ENCODE assay signal across 8 cellular contexts in genomic region chr2:148645925-148646559, GRCh38. TPM values are rescaled to one million over a fixed set of nuclear protein-coding genes. Genes with fewer than 3 reads are reported as not detected.
DNase-seq lines count a peak whose midpoint lies in the region; TF ChIP-seq lines count a peak whose summit lies in the region.

No MANE protein-coding gene starts in this region.

- peak overlapping the region; percentile 70 for H3K4me3 ChIP-seq in HAP-1
- H3K4me3 ChIP-seq in Loucy (ENCODE audit: low read length, poor library complexity, severe bottlenecking) = peak overlapping the region; percentile 95
- peak overlapping the region; percentile 85 for H3K4me3 ChIP-seq in left ventricle myocardium inferior

- H3K27me3 ChIP-seq in HAP-1 (ENCODE audit: low read depth) = peaks cover 4% of the 10 kb centered on the region
- no peaks in the 10 kb centered on the region for H3K27me3 ChIP-seq in Loucy (ENCODE audit: insufficient read depth, low read length, poor library complexity, severe bottlenecking)
- no peaks in the 10 kb centered on the region for H3K27me3 ChIP-seq in left ventricle myocardium inferior (ENCODE audit: low read depth)

- H3F3A ChIP-seq in Loucy (ENCODE audit: low read depth) = no peaks in the 10 kb centered on the region

- peak overlapping the region; percentile 100 for H3K27ac ChIP-seq in left ventricle myocardium inferior (replicated peaks)

- H3K9me3 ChIP-seq in HAP-1 (no peaks in the 10 kb centered on the region), Loucy (ENCODE audit: insufficient read depth, low read depth, low read length) (no peaks in the 10 kb centered on the region), left ventricle myocardium inferior (replicated peaks) (no peaks in the 10 kb centered on the region)

- H2AFZ ChIP-seq in Loucy (ENCODE audit: low read length) = no peak overlapping the region

- peak overlapping the region; percentile 74 for H3K4me2 ChIP-seq in Loucy (ENCODE audit: low read depth, low read length, poor library complexity, severe bottlenecking)

- H3K4me1 ChIP-seq in HAP-1 (peaks cover 6% of the 10 kb centered on the region), Loucy (ENCODE audit: insufficient read depth, low read length, poor library complexity, severe bottlenecking) (peaks cover 50% of the 10 kb centered on the region), left ventricle myocardium inferior (peaks cover 65% of the 10 kb centered on the region)

- no peaks in the 10 kb centered on the region for H3K9me2 ChIP-seq in Loucy (replicated peaks; ENCODE audit: low read depth, low read length)

- no peak for TF ChIP-seq CTCF in Loucy (conservative IDR thresholded peaks at IDR 0.05; ENCODE audit: low read length)
- TF ChIP-seq CTCF in left ventricle myocardium inferior (IDR thresholded peaks at IDR 0.05; ENCODE audit: borderline replicate concordance) = no peak

- in situ Hi-C loops in HAP-1 (cut with MboI; ENCODE audit: low sequenced_read_pairs) = no loop called here

- DNase-seq in GM03348 (ENCODE audit: low spot score) = peak; percentile 87
- DNase-seq in HAP-1 (ENCODE audit: low spot score in 2 of 2) = peak; percentile 69 to 84
- peak; percentile 83 for DNase-seq in SK-N-DZ (ENCODE audit: low spot score)
- peak; percentile 72 for DNase-seq in amniotic stem cell (lab: John Stamatoyannopoulos, UW)
- DNase-seq in left ventricle myocardium inferior = no peak
- peak; percentile 79 for DNase-seq in putamen (ENCODE audit: low spot score)
- DNase-seq in OCI-M2 (lab: John Stamatoyannopoulos, UW; ENCODE audit: unreplicated experiment) = no peak

- intact Hi-C loops in left ventricle myocardium inferior (cut with micrococcal nuclease) = no loop called here

- H3K36me3 ChIP-seq in HAP-1 (replicated peaks) (no peaks in the 10 kb centered on the region), Loucy (ENCODE audit: insufficient read depth, low read length) (no peaks in the 10 kb centered on the region), left ventricle myocardium inferior (no peaks in the 10 kb centered on the region)

- H3K9ac ChIP-seq in Loucy (ENCODE audit: low read depth, low read length, poor library complexity, severe bottlenecking) = peak overlapping the region; percentile 73

- peaks cover 54% of the 10 kb centered on the region for H4K20me1 ChIP-seq in Loucy (ENCODE audit: insufficient read depth, low read length, poor library complexity, severe bottlenecking)

- peaks cover 58% of the 10 kb centered on the region for H3K79me2 ChIP-seq in Loucy (ENCODE audit: insufficient read depth, low read length)

RNA-seq across cellular contexts. Expression of gene EPC2, which starts 1.5 kb away (rescaled TPM):
- 10.7 and 10.9 TPM in 2 replicates for polyA plus RNA-seq in SK-N-DZ (2014; cell fraction: cytosol; rRNA removed)
- polyA plus RNA-seq in SK-N-DZ (2014; cell fraction: nucleus; rRNA removed) = 4.9 and 10.0 TPM in 2 replicates
- total RNA-seq in left ventricle myocardium inferior = 22.0 TPM

Comparison
In these comparisons a context has a peak if more than half of its experiments do, and no peak if none do; other contexts are left out.
1. DNase-seq: peak in GM03348 (single experiment), HAP-1 (2 of 2), SK-N-DZ (single experiment), amniotic stem cell (single experiment) and putamen (single experiment); none in left ventricle myocardium inferior (single experiment) and OCI-M2 (single experiment).
2. Peak in every context shown above with its lines, with median percentiles within 50 percentile points of each other: H3K4me3 ChIP-seq.